8 cellular contexts compared by ENCODE assay signal in the genomic region with DNA sequence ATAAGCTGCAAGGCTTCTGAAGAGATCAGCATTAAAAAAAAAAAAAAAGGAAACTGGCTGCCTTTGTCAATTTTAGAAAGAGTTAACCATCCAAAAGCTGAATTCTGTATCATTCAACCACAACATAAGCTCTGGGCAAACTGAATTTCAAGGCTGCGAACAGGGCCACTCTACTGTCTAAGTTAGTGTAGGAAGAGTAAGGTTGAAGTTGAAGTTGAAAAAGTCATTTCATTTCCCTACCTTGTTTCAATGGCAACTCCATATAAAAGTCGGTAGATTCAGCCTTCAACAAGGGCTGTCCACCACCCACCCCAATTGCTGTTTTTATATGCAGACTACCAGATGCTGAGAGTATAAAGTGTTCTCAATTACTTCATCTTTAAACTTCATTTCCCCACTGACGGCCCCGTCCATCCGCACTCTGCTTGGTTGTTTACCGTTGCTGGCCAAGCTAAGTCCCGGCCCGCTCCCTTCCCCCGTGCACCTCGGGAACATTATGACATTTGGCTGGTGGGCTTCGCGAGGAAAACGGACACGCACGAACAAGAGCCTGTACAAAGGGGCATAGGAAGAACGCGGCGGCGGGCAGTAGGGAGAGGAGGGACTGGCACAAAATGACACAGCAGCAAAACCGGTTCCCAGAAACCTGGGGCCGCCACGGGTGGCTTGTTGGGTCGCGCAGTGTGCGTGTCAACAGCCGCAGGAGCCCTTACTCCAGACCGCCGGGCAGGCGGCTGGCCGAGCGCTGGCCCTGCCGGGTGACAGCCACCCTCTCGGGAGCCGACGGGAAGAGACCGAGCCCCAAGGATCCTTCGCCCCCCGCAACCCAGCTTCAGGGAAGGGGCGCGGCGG. TPM values are rescaled to one million over a fixed set of nuclear protein-coding genes. Genes with fewer than 3 reads are reported as not detected.
DNase-seq lines count a peak whose midpoint lies in the region; ATAC-seq, FAIRE-seq and TF ChIP-seq lines count a peak whose summit lies in the region.

No MANE protein-coding gene starts in this region.

- peaks cover 14% of the 10 kb centered on the region for H3K4me1 ChIP-seq in thymus (ENCODE audit: control insufficient read depth, insufficient read depth, low read length)

- WGBS in thymus = under 1% methylated on average over 41 of the region's 41 CpGs

- H3K27ac Mint-ChIP-seq in IgD-negative memory B cell = peak overlapping the region; percentile 73 to 96 (median 95)

- FAIRE-seq in D721Med (lab: Jason Lieb, UNC) = no peak

- no peaks in the 10 kb centered on the region for H3K36me3 ChIP-seq in thymus (ENCODE audit: control insufficient read depth, insufficient read depth)

- peak overlapping the region; percentile 87 for H3K4me3 ChIP-seq in thymus (ENCODE audit: low read length)

- peak overlapping the region; percentile 74 for H3K27ac ChIP-seq in epithelial cell of prostate
- H3K27ac ChIP-seq in thymus (ENCODE audit: low read depth) = peak overlapping the region; percentile 70

- no peaks in the 10 kb centered on the region for H3K9me3 Mint-ChIP-seq in IgD-negative memory B cell

- H3K9me3 ChIP-seq in thymus (ENCODE audit: control insufficient read depth) = no peaks in the 10 kb centered on the region

- H3K27me3 Mint-ChIP-seq in IgD-negative memory B cell = no peaks in the 10 kb centered on the region

- TF ChIP-seq CTCF in D721Med (IDR thresholded peaks at IDR 0.05; ENCODE audit: insufficient read depth, missing control alignments) = no peak

- peaks cover 3% of the 10 kb centered on the region for H3K36me3 Mint-ChIP-seq in IgD-negative memory B cell

- H3K27me3 ChIP-seq in thymus (ENCODE audit: control insufficient read depth, insufficient read depth) = no peaks in the 10 kb centered on the region

- peak; percentile 3 for ATAC-seq in GM21447 (IDR thresholded peaks at IDR 0.05; ENCODE audit: unreplicated experiment)

- H3K4me3 Mint-ChIP-seq in IgD-negative memory B cell = peak overlapping the region; percentile 83 to 99 (median 95)

- DNase-seq in Daoy (ENCODE audit: low read depth) (peak; percentile 7), epithelial cell of prostate (ENCODE audit: low read depth, low spot score) (no peak), mucosa of gallbladder (ENCODE audit: low spot score) (peak; percentile 18), D721Med (ENCODE audit: insufficient read length, low spot score) (no peak)
- peak; percentile 7 for DNase-seq in activated CD4-positive, alpha-beta T cell treated with anti-CD3 and anti-CD28 coated beads, Interleukin-2, amount 50 U/mL, for 1 hour

- peaks cover 31 to 40% (median 31%) of the 10 kb centered on the region in 3 donors for H3K4me1 Mint-ChIP-seq in IgD-negative memory B cell

RNA-seq across cellular contexts. Expression of gene LIN54, which starts 1.4 kb away (rescaled TPM):
- total RNA-seq in Daoy (2014; rRNA removed; shearing (Covaris generic)) = 12.7 and 15.3 TPM in 2 replicates
- polyA plus RNA-seq in IgD-negative memory B cell (7.7 TPM), thymus (5.6 TPM)
- 11.5 TPM for total RNA-seq in mucosa of gallbladder

RNA-seq across cellular contexts. Expression of gene COPS4, which starts 23.0 kb away (rescaled TPM):
- 45.4 and 62.9 TPM in 2 replicates for total RNA-seq in Daoy (2014; rRNA removed; shearing (Covaris generic))
- 40.7 TPM for polyA plus RNA-seq in IgD-negative memory B cell
- total RNA-seq in mucosa of gallbladder = 31.5 TPM
- polyA plus RNA-seq in thymus = 43.6 TPM

Comparison
In these comparisons a context has a peak if more than half of its experiments do, and no peak if none do; other contexts are left out.
1. DNase-seq: peak in Daoy (single experiment), activated CD4-positive, alpha-beta T cell treated with anti-CD3 and anti-CD28 coated beads, Interleukin-2, amount 50 U/mL, for 1 hour (single experiment) and mucosa of gallbladder (single experiment); none in epithelial cell of prostate (single experiment) and D721Med (single experiment).